ENCODE assay signal across 9 cellular contexts in the genomic region with DNA sequence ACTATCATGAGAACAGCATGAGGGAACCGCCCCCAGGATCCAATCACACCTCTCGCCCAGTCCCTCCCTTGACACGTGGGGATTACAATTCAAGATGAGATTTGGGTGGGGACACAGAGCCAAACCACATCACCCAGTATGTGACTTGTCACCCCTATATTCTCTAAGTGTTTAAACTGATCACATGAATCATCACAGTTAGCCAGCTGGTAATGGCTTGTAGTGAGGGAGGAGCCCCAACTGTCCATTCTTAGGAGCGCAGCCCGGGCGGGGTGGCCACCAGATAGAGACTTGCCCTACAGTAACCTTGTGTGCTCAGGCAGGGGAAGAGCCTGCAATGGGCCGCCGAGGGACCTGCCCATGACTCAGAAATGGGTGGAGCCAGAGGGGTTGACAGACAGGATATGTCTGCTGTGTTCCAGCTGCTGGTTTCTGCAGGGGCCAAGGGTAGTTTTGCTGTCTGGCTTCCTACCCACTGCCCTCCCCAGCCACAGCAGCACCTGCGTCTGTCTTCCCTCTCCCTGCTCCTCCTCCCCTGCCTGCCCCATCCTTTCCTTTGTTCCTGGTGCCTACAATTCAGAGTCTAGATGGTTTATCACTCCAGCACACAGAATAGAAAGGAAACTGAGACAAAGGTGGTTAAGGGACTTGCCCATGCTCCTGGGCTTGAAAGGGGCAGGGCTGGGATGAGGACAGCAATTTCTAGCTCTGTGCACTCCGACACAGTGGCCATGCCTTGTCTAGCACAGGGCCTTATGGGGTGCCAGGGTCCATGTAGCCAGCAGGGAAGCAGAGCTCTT. TPM values are rescaled to one million over a fixed set of nuclear protein-coding genes. Genes with fewer than 3 reads are reported as not detected.
DNase-seq lines count a peak whose midpoint lies in the region; ATAC-seq, FAIRE-seq and TF ChIP-seq lines count a peak whose summit lies in the region.
"Had no signal": no experiment of that assay in that cellular context is flagged by ENCODE, and none has a peak within 500 bp of the region (broad histone marks: within the 10 kb centered on the region; RNA-seq: fewer than 3 reads in every experiment).

No MANE protein-coding gene starts in this region.

- no peak overlapping the region for H3K4me2 ChIP-seq in K562 (ENCODE audit: insufficient read depth, low read length)
- peak overlapping the region; percentile 70 for H3K4me2 ChIP-seq in keratinocyte (ENCODE audit: control insufficient read depth, extremely low read depth, insufficient read depth, low read depth, low read length)

- H3K9me1 ChIP-seq in K562 (ENCODE audit: control insufficient read depth, insufficient read depth, low read length), result no peaks in the 10 kb centered on the region
- H3K9me1 ChIP-seq in keratinocyte (ENCODE audit: control insufficient read depth, extremely low read depth, insufficient read depth, low read length), result peaks cover 3% of the 10 kb centered on the region

- POLR2A ChIA-PET in K562 (lab: Yijun Ruan, JAX), result interaction anchor here (0.8 kb wide), 1 partner anchor 141 kb away, joined by 3 read pairs; no protein-coding TSS in a partner anchor

- H3K4me1 ChIP-seq in K562 (replicated peaks in 1 of 2; ENCODE audit: control insufficient read depth in 2 of 2, insufficient read depth in 2 of 2, low read length in 2 of 2), result no peaks in the 10 kb centered on the region; a peak in 1 of 5 replicates
- H3K4me1 ChIP-seq in keratinocyte (ENCODE audit: control insufficient read depth, extremely low read depth, insufficient read depth, low read length), result peaks cover 32% of the 10 kb centered on the region

- BruUV-seq in K562 (replicated peaks; lab: Mats Ljungman, UMichigan), result no TSS peak

- WGBS in K562 (ENCODE audit: insufficient coverage, low coverage, missing lambda C conversion rate), result 2% methylated on average over 10 of the region's 10 CpGs

- no peak for TF ChIP-seq RAD21 in K562 (CRISPR knock-in tag; conservative IDR thresholded peaks at IDR 0.05 in 1 of 2, IDR thresholded peaks at IDR 0.05 in 1 of 2)

- intact Hi-C loops in K562 (cut with micrococcal nuclease), result no loop called here

- dilution Hi-C loops in keratinocyte (cut with MboI; ENCODE audit: extremely low pct_ligation_motif_present, low sequenced_read_pairs), result no loop called here

- no peak for TF ChIP-seq POLR2A in K562 (conservative IDR thresholded peaks at IDR 0.05)

- H3K9me3 ChIP-seq in K562 (replicated peaks; ENCODE audit: control insufficient read depth, insufficient read depth, low read depth, low read length), result no peaks in the 10 kb centered on the region
- H3K9me3 ChIP-seq in keratinocyte (ENCODE audit: control insufficient read depth, low read depth, low read length), result no peaks in the 10 kb centered on the region

- CTCF ChIA-PET in K562 (lab: Yijun Ruan, JAX; ENCODE audit: low intra/inter-chr PET ratio), result no interaction called here

- peak; percentile 85 for ATAC-seq in GM21786 (IDR thresholded peaks at IDR 0.05; ENCODE audit: unreplicated experiment)
- peak; percentile 97 for ATAC-seq in K562

- H3K79me2 ChIP-seq in K562 (ENCODE audit: control insufficient read depth, insufficient read depth, low read length) (no peaks in the 10 kb centered on the region), keratinocyte (ENCODE audit: control insufficient read depth, insufficient read depth, low read length) (no peaks in the 10 kb centered on the region)

- no peak overlapping the region for H3K9ac ChIP-seq in K562 (ENCODE audit: insufficient read depth in 1 of 2, low read depth in 2 of 2, low read length in 2 of 2)
- H3K9ac ChIP-seq in keratinocyte (ENCODE audit: control insufficient read depth, extremely low read depth, insufficient read depth, low read length), result peak overlapping the region; percentile 23

- DNase-seq in GM03348 (ENCODE audit: low spot score) (peak; percentile 59), UCSD-AML1 (lab: John Stamatoyannopoulos, UW; ENCODE audit: unreplicated experiment) (peak; percentile 84), K562 (ENCODE audit: extremely low read depth in 1 of 4, low spot score in 3 of 4) (peak; percentile 66 to 77 (median 72)), keratinocyte (ENCODE audit: low read depth, low spot score) (peak; percentile 71), retina (no peak)
- DNase-seq in Jurkat, Clone E6-1 (ENCODE audit: low read depth, low spot score), result peak; percentile 97
- DNase-seq in stimulated activated CD4-positive, alpha-beta T cell treated with anti-CD3 and anti-CD28 coated beads, Interleukin-2, amount 100 ng/mL, for 48 hours, result peak; percentile 78 to 81

- FAIRE-seq in K562 (lab: Jason Lieb, UNC), result peak; percentile 56
- FAIRE-seq in keratinocyte (lab: Jason Lieb, UNC), result peak; percentile 87
- FAIRE-seq: endometrium had no signal

- in situ Hi-C loops in K562 (cut with MboI), result no loop called here

- H3K27me3 ChIP-seq in K562 (ENCODE audit: control insufficient read depth in 2 of 2, insufficient read depth in 2 of 2, low read length in 2 of 2) (peaks cover 33 to 55% of the 10 kb centered on the region in 2 experiments), keratinocyte (ENCODE audit: control insufficient read depth, extremely low read depth, insufficient read depth, low read length) (no peaks in the 10 kb centered on the region)

- H3K27ac ChIP-seq in K562 (ENCODE audit: extremely low read depth, low read depth, low read length) (no peak overlapping the region), keratinocyte (ENCODE audit: control insufficient read depth, insufficient read depth, low read length) (peak overlapping the region; percentile 42)

- H4K20me1 ChIP-seq in K562 (replicated peaks; ENCODE audit: control insufficient read depth, insufficient read depth, low read length), result no peaks in the 10 kb centered on the region
- no peaks in the 10 kb centered on the region for H4K20me1 ChIP-seq in keratinocyte (ENCODE audit: control insufficient read depth, extremely low read depth, insufficient read depth, low read length)

- H3K36me3 ChIP-seq in K562 (ENCODE audit: control insufficient read depth, insufficient read depth, low read length) (no peaks in the 10 kb centered on the region), keratinocyte (ENCODE audit: control insufficient read depth in 2 of 2, extremely low read depth in 1 of 2, insufficient read depth in 2 of 2, low read length in 2 of 2) (no peaks in the 10 kb centered on the region)

- TF ChIP-seq EP300 in K562 (IDR thresholded peaks at IDR 0.05; ENCODE audit: low read length), result no peak

- H3K4me3 ChIP-seq in Jurkat, Clone E6-1 (ENCODE audit: low read length), result peak overlapping the region; percentile 40
- no peak overlapping the region for H3K4me3 ChIP-seq in K562
- H3K4me3 ChIP-seq in keratinocyte (ENCODE audit: control insufficient read depth in 2 of 3, extremely low read depth in 1 of 3, insufficient read depth in 2 of 3, low read depth in 1 of 3, low read length in 3 of 3), result no peak overlapping the region

- no peak for TF ChIP-seq CTCF in K562 (IDR thresholded peaks at IDR 0.05 in 2 of 3, conservative IDR thresholded peaks at IDR 0.05 in 1 of 3; ENCODE audit: insufficient read depth in 2 of 3, low read depth in 1 of 3, low read length in 3 of 3)
- no peak for TF ChIP-seq CTCF in keratinocyte (optimal IDR thresholded peaks at IDR 0.05 in 1 of 3, IDR thresholded peaks at IDR 0.05 in 1 of 3, conservative IDR thresholded peaks at IDR 0.05 in 1 of 3; ENCODE audit: extremely low read depth in 1 of 3, insufficient read depth in 2 of 3, low read length in 3 of 3)

- no peak overlapping the region for H2AFZ ChIP-seq in K562 (ENCODE audit: low read depth, low read length)
- H2AFZ ChIP-seq in keratinocyte (ENCODE audit: control insufficient read depth, low read length), result peak overlapping the region; percentile 38

RNA-seq across cellular contexts. Expression of gene ABCG1, which starts 9.2 kb away (rescaled TPM):
- polyA plus RNA-seq in Jurkat, Clone E6-1 (2012; ENCODE audit: insufficient read depth, insufficient read length), result 19.7 TPM
- total RNA-seq in K562 (2011; cell fraction: chromatin; rRNA removed; ENCODE audit: low replicate concordance), result not detected in 2 replicates
- not detected in 2 replicates for total RNA-seq in K562 (2011; cell fraction: nucleolus; rRNA removed)
- not detected in 2 replicates for total RNA-seq in K562 (2011; cell fraction: nucleoplasm; rRNA removed)
- 0.12 TPM in 1 of 2 replicates, not detected in the other for total RNA-seq in K562 (2014; rRNA removed)
- not detected in 2 replicates for total RNA-seq in K562 (2014; rRNA removed; fragmentation: Illumina TruSeq; extraction: Trizol)
- total RNA-seq in K562 (2015; rRNA removed; fragmentation: Illumina TruSeq; extraction: Trizol), result 0.04 and 0.08 TPM in 2 replicates
- total RNA-seq in K562 (2021), result 0.07 and 0.09 TPM in 2 replicates
- not detected in 2 replicates for polyA plus RNA-seq in K562 (2011; rRNA removed)
- polyA plus RNA-seq in K562 (2011; cell fraction: cytosol; rRNA removed), result not detected in 2 replicates
- not detected in 2 replicates for polyA plus RNA-seq in K562 (2011; cell fraction: nucleus; rRNA removed)
- 0.07 TPM in 1 of 2 replicates, not detected in the other for polyA plus RNA-seq in K562 (2012)
- polyA plus RNA-seq in K562 (2014; fragmentation: Illumina TruSeq; extraction: Trizol), result not detected in 2 replicates
- not detected for polyA plus RNA-seq in K562 (2014; fragmentation: Nextera tagmentation; extraction: Ambion mirVana)
- not detected in 2 replicates for polyA plus RNA-seq in K562 (2014; rRNA removed)
- polyA minus RNA-seq in K562 (2011; rRNA and poly(A)+ RNA removed), result not detected in 2 replicates
- not detected in 2 replicates for polyA minus RNA-seq in K562 (2011; cell fraction: cytosol; rRNA and poly(A)+ RNA removed)
- polyA minus RNA-seq in K562 (2011; cell fraction: nucleus; rRNA and poly(A)+ RNA removed), result not detected in 2 replicates
- polyA plus RNA-seq in keratinocyte, result 3.3 to 3.6 TPM (median 3.5 TPM) in 3 replicates
- polyA plus RNA-seq in keratinocyte (2011; ENCODE audit: low read depth), result 32.8 TPM
- polyA plus RNA-seq in keratinocyte (2011; cell fraction: cytosol; rRNA removed), result 3.0 and 3.2 TPM in 2 replicates
- 12.1 and 13.2 TPM in 2 replicates for polyA plus RNA-seq in keratinocyte (2011; cell fraction: nucleus; rRNA removed)
- 2.9 and 41.9 TPM in 2 replicates for polyA plus RNA-seq in keratinocyte (2012; ENCODE audit: low replicate concordance)
- polyA minus RNA-seq in keratinocyte, result 4.9 to 6.8 TPM (median 6.3 TPM) in 3 replicates
- polyA minus RNA-seq in keratinocyte (2011; cell fraction: cytosol; rRNA and poly(A)+ RNA removed), result 4.2 TPM
- polyA minus RNA-seq in keratinocyte (2011; cell fraction: nucleus; rRNA and poly(A)+ RNA removed), result 13.3 and 14.7 TPM in 2 replicates
